In the genomic region with DNA sequence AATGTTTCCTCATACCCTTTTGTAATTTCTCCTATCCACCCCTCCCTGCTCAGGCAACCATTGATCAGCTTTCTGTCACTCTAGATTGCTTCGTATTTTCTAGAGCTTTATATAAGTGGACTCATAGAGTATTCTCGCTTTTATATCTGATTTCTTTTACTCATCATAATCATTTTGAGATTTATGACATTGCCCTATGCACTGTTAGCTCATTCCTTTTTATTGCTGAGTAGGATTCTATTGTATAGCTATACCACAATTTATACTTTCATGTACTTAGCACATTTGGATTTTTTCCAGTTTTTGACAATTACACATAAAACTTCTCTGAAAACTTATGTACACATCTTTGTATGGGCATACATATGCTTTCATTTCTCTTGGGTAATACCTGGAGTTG, we compare ENCODE assay signal across 24 cellular contexts.
"Had no signal": no experiment of that assay in that cellular context is flagged by ENCODE, and none has a peak within 500 bp of the region (broad histone marks: within the 10 kb centered on the region; RNA-seq: fewer than 3 reads in every experiment).

No MANE protein-coding gene starts in this region.

- H3K27ac ChIP-seq: colonic mucosa, neutrophil, right atrium auricular region, sigmoid colon, spleen, thoracic aorta had no signal

- DNase-seq: cerebellar nuclear complex; colonic mucosa; dermis blood vessel endothelial cell; effector CD4-positive, alpha-beta T cell; endodermal cell; erythroblast; head of caudate nucleus; kidney glomerular epithelial cell; naive B cell; nephron progenitor cell; posterior cingulate gyrus; sigmoid colon; spleen; stimulated activated CD4-positive, alpha-beta T cell treated with anti-CD3 and anti-CD28 coated beads, Interleukin-15, amount 100 ng/mL, for 24 hours; stimulated activated CD4-positive, alpha-beta T cell treated with anti-CD3 and anti-CD28 coated beads, Interleukin-1b, Interleukin-23, amount 100 ng/mL, for 48 hours; stimulated activated CD4-positive, alpha-beta T cell treated with anti-CD3 and anti-CD28 coated beads, Interleukin-4, amount 100 ng/mL, for 24 hours; stimulated activated naive CD8-positive, alpha-beta T cell treated with anti-CD3 and anti-CD28 coated beads, Interleukin-15, amount 100 ng/mL, for 72 hours; transverse colon had no signal

- H3K4me1 ChIP-seq: colonic mucosa, right atrium auricular region, sigmoid colon, spleen had no signal

- ATAC-seq: left lobe of liver; stimulated activated memory B cell treated with anti-CD40 and anti-IgM and Interleukin-4, amounts not matched to agents 10 μg/mL and 1 μg/mL and 100 μg/mL, for 72 hours; stimulated activated naive CD8-positive, alpha-beta T cell treated with anti-CD3 and anti-CD28 coated beads, Interleukin-15, amount 100 ng/mL, for 72 hours had no signal

- H3K9me3 ChIP-seq: colonic mucosa, neutrophil, right atrium auricular region, sigmoid colon, spleen, thoracic aorta, transverse colon had no signal

- H3K4me3 ChIP-seq: colonic mucosa, right atrium auricular region, sigmoid colon, spleen, thoracic aorta, transverse colon had no signal

- H3K27me3 ChIP-seq: colonic mucosa, neutrophil, right atrium auricular region, sigmoid colon, spleen, transverse colon had no signal

- FAIRE-seq: endothelial cell of umbilical vein had no signal

- H3K36me3 ChIP-seq: colonic mucosa, neutrophil, right atrium auricular region, sigmoid colon, spleen, thoracic aorta, transverse colon had no signal
